Comparison of ENCODE assay signal across 21 cellular contexts in the genomic region with DNA sequence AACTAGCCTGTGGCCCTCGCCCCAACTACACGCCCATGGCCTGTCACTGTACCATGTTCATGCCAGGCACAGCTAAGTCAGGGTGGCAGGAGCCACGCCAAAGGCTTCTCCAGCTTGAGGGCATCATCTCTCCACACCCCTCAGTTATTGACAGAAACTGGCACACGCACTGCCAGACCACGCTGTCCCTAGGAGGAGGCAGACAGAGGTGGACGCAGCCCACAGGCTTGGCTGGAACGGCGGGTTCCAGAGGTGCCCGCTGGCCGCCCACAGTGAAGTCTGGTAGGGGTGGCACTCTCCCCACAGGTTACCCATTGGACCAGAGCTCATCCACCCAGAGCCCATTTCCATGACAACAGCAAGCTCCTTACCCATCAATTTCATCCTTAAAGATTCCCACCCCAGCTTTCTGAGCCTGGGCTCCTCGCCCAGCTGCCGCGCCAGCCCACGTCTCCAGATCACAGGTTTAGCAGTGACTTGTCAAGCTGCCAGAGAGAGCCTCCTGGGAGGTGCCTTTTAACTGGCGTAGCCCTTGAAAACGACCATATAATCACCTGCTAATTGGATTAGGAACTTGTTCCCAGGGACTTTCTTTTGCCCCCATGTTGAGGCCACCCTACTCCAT. TPM values are rescaled to one million over a fixed set of nuclear protein-coding genes. Genes with fewer than 3 reads are reported as not detected.
DNase-seq lines count a peak whose midpoint lies in the region; ATAC-seq, FAIRE-seq and TF ChIP-seq lines count a peak whose summit lies in the region.
"Had no signal": no experiment of that assay in that cellular context is flagged by ENCODE, and none has a peak within 500 bp of the region (broad histone marks: within the 10 kb centered on the region; RNA-seq: fewer than 3 reads in every experiment).

No MANE protein-coding gene starts in this region.

- no peak overlapping the region for H3K4ac ChIP-seq in trophoblast cell (ENCODE audit: low read depth, low read length)

- FAIRE-seq in HTR-8/SVneo (lab: Jason Lieb, UNC): peak; percentile 54
- FAIRE-seq: G401.6 had no signal

- peak overlapping the region; percentile 16 for H4K91ac ChIP-seq in trophoblast cell (ENCODE audit: low read depth, low read length)

- peaks cover 2% of the 10 kb centered on the region for H3K79me1 ChIP-seq in trophoblast cell (ENCODE audit: low read length)

- H2BK5ac ChIP-seq in trophoblast cell (ENCODE audit: low read depth, low read length, poor library complexity): no peak overlapping the region

- H4K12ac ChIP-seq in trophoblast cell (ENCODE audit: low read depth, low read length): no peak overlapping the region

- no peak overlapping the region for H4K8ac ChIP-seq in trophoblast cell (ENCODE audit: low read depth, low read length)

- no peak overlapping the region for H2BK12ac ChIP-seq in trophoblast cell (ENCODE audit: low read length)

- no peak overlapping the region for H3K18ac ChIP-seq in trophoblast cell (ENCODE audit: low read length)

- no peak overlapping the region for H3K14ac ChIP-seq in trophoblast cell (ENCODE audit: low read length)

- H3K27me3 ChIP-seq in trophoblast cell (ENCODE audit: insufficient read depth, low read length) (no peaks in the 10 kb centered on the region), osteoblast (ENCODE audit: insufficient read depth, low read length) (peaks cover 38% of the 10 kb centered on the region)
- H3K27me3 ChIP-seq: MG63 had no signal

- H3K27ac ChIP-seq in trophoblast cell (ENCODE audit: low read depth, low read length) (peak overlapping the region; percentile 22), osteoblast (ENCODE audit: low read depth, low read length) (no peak overlapping the region)
- H3K27ac ChIP-seq: coronary artery, esophagus squamous epithelium, tibial artery had no signal

- no peaks in the 10 kb centered on the region for H3K9me3 ChIP-seq in trophoblast cell (ENCODE audit: insufficient read depth, low read depth, low read length)
- no peaks in the 10 kb centered on the region for H3K9me3 ChIP-seq in osteoblast (ENCODE audit: low read depth, low read length)
- H3K9me3 ChIP-seq: esophagus squamous epithelium, MG63, tibial artery had no signal

- ATAC-seq in GM19397 (IDR thresholded peaks at IDR 0.05; ENCODE audit: unreplicated experiment): no peak
- ATAC-seq: activated CD8-positive, alpha-beta T cell treated with anti-CD3 and anti-CD28 coated beads for 36 hours; naive thymus-derived CD8-positive, alpha-beta T cell; sciatic nerve had no signal

- H3K23ac ChIP-seq in trophoblast cell (ENCODE audit: low read length): no peak overlapping the region

- H3K36me3 ChIP-seq in trophoblast cell (ENCODE audit: control insufficient read depth in 1 of 2, insufficient read depth in 2 of 2, low read length in 2 of 2) (peaks cover 2 to 7% of the 10 kb centered on the region in 2 experiments), osteoblast (ENCODE audit: insufficient read depth, low read length) (no peaks in the 10 kb centered on the region)
- H3K36me3 ChIP-seq: MG63 had no signal

- DNase-seq in HTR-8/SVneo (ENCODE audit: insufficient read length, low spot score): no peak
- peak; percentile 99 for DNase-seq in NCI-H524 treated with DMSO at 0.1 percent for 48 hours (lab: John Stamatoyannopoulos, UW)
- peak; percentile 61 for DNase-seq in ecto neural progenitor cell (ENCODE audit: low spot score)
- no peak for DNase-seq in trophoblast cell
- DNase-seq in HCEC 1CT: no peak
- DNase-seq in osteoblast (ENCODE audit: insufficient read length, low spot score, missing footprints): no peak
- no peak for DNase-seq in DMS153 (lab: John Stamatoyannopoulos, UW)
- DNase-seq: activated CD8-positive, alpha-beta T cell treated with anti-CD3 and anti-CD28 coated beads for 36 hours; C1 segment of cervical spinal cord; esophagus squamous epithelium; MG63; naive thymus-derived CD8-positive, alpha-beta T cell; NCI-H510A treated with DMSO at 0.1 percent for 48 hours; stimulated activated CD4-positive, alpha-beta T cell treated with anti-CD3 and anti-CD28 coated beads, Interleukin-4, amount 100 ng/mL, for 1 hour; tibial artery had no signal

- WGBS in trophoblast cell (ENCODE audit: extremely low coverage, insufficient coverage, insufficient read length): no CpG with 5 or more reads among the region's 16 CpGs

- H2AK5ac ChIP-seq in trophoblast cell (ENCODE audit: low read length): no peak overlapping the region

- H3K4me1 ChIP-seq in trophoblast cell (ENCODE audit: control insufficient read depth in 1 of 2, insufficient read depth in 2 of 2, low read length in 2 of 2) (peaks cover 2% of the 10 kb centered on the region in 2 experiments), osteoblast (ENCODE audit: insufficient read depth, low read length) (no peaks in the 10 kb centered on the region)
- H3K4me1 ChIP-seq: tibial artery had no signal

- no peak overlapping the region for H3K9ac ChIP-seq in trophoblast cell (ENCODE audit: low read length)

- no peak overlapping the region for H2BK120ac ChIP-seq in trophoblast cell (ENCODE audit: insufficient read depth, low read length, poor library complexity)

- H3K4me3 ChIP-seq in trophoblast cell (ENCODE audit: low read depth, low read length) (no peak overlapping the region), osteoblast (ENCODE audit: insufficient read depth, low read length) (no peak overlapping the region)
- H3K4me3 ChIP-seq: coronary artery, esophagus squamous epithelium, MG63, tibial artery had no signal

- H2AFZ ChIP-seq in trophoblast cell (ENCODE audit: insufficient read depth, low read length, poor library complexity) (no peak overlapping the region), osteoblast (ENCODE audit: low read length) (no peak overlapping the region)

- H3K4me2 ChIP-seq in trophoblast cell (ENCODE audit: low read length): no peak overlapping the region
- no peak overlapping the region for H3K4me2 ChIP-seq in osteoblast (ENCODE audit: insufficient read depth, low read length)

- TF ChIP-seq CTCF in osteoblast (IDR thresholded peaks at IDR 0.05; ENCODE audit: extremely low read depth, low read depth, low read length): no peak

- H3K79me2 ChIP-seq in trophoblast cell (ENCODE audit: control insufficient read depth, insufficient read depth, low read length, poor library complexity) (no peaks in the 10 kb centered on the region), osteoblast (ENCODE audit: insufficient read depth, low read length) (no peaks in the 10 kb centered on the region)

- H4K20me1 ChIP-seq in osteoblast (ENCODE audit: insufficient read depth, low read length): peaks cover 6% of the 10 kb centered on the region

RNA-seq across cellular contexts. Expression of a gene that starts 27.9 kb away (rescaled TPM):
- polyA plus RNA-seq in trophoblast cell (2013): 0.65 and 0.78 TPM in 2 replicates
- not detected in 2 replicates for total RNA-seq in osteoblast
- total RNA-seq: activated CD8-positive, alpha-beta T cell treated with anti-CD3 and anti-CD28 coated beads for 36 hours; activated T-helper 1 cell treated with anti-CD3 and anti-CD28 coated beads, Interleukin-12 subunit alpha, Interleukin-12 subunit beta, Interleukin-2, Interleukin-4 antibody, amounts not matched to agents 30 ng/mL and 10 ng/mL and 1 ng/mL, durations not matched to agents 14 hours and 24 hours and 36 hours; HT-29; naive thymus-derived CD8-positive, alpha-beta T cell; sciatic nerve had no signal
- polyA plus RNA-seq: naive thymus-derived CD8-positive, alpha-beta T cell had no signal

RNA-seq across cellular contexts. Expression of a gene that starts 28.1 kb away (rescaled TPM):
- polyA plus RNA-seq in trophoblast cell (2013): 54.2 and 56.7 TPM in 2 replicates
- 43.9 and 44.9 TPM in 2 replicates for total RNA-seq in osteoblast

Comparison
In these comparisons a context has a peak if more than half of its experiments do, and no peak if none do; other contexts are left out.
1. DNase-seq: peak in NCI-H524 treated with DMSO at 0.1 percent for 48 hours (single experiment) and ecto neural progenitor cell (single experiment); none in HTR-8/SVneo (single experiment), trophoblast cell (0 of 2), HCEC 1CT (single experiment), osteoblast (single experiment) and DMS153 (single experiment).